ENCODE assay signal across 17 cellular contexts in genomic region chr1:202590975-202591411, GRCh38.
A peak's percentile ranks its signal among the peaks of the same experiment; 100 is the strongest.
DNase-seq lines count a peak whose midpoint lies in the region; ATAC-seq, FAIRE-seq and TF ChIP-seq lines count a peak whose summit lies in the region.
"Had no signal": no experiment of that assay in that cellular context is flagged by ENCODE, and none has a peak within 500 bp of the region (broad histone marks: within the 10 kb centered on the region; RNA-seq: fewer than 3 reads in every experiment).

No MANE protein-coding gene starts in this region.

- DNase-seq in A549 (ENCODE audit: low read depth in 1 of 2, low spot score in 1 of 2) (no peak), HT-29 (ENCODE audit: low spot score) (peak; percentile 66), epithelial cell of esophagus (ENCODE audit: low read depth) (peak; percentile 80), trophoblast cell (no peak), DMS 273 treated with DMSO at 0.1 percent for 48 hours (lab: John Stamatoyannopoulos, UW) (no peak), cerebellar nuclear complex (lab: John Stamatoyannopoulos, UW) (no peak), GF-D8 (lab: John Stamatoyannopoulos, UW) (no peak)
- DNase-seq: EL, foreskin melanocyte, MM.1S, naive B cell, NCI-H1930, NCI-H446 had no signal

- TF ChIP-seq EP300 in A549 (IDR thresholded peaks at IDR 0.05), result no peak

- no peak overlapping the region for H3K9ac ChIP-seq in trophoblast cell (ENCODE audit: low read length)

- TF ChIP-seq POLR2A in A549 (IDR thresholded peaks at IDR 0.05; ENCODE audit: low read length), result no peak

- peak overlapping the region; percentile 74 for H4K91ac ChIP-seq in trophoblast cell (ENCODE audit: low read depth, low read length)

- H3K27ac ChIP-seq in A549 (peak overlapping the region; percentile 80 to 86), trophoblast cell (ENCODE audit: low read depth, low read length) (no peak overlapping the region)

- H3K27me3 ChIP-seq in trophoblast cell (ENCODE audit: insufficient read depth, low read length), result no peaks in the 10 kb centered on the region
- H3K27me3 ChIP-seq: upper lobe of left lung had no signal

- H3K4me1 ChIP-seq in A549, result peaks cover 61% of the 10 kb centered on the region
- peaks cover 26 to 35% of the 10 kb centered on the region in 2 experiments for H3K4me1 ChIP-seq in trophoblast cell (ENCODE audit: control insufficient read depth in 1 of 2, insufficient read depth in 2 of 2, low read length in 2 of 2)

- FAIRE-seq in A549 (lab: Jason Lieb, UNC), result no peak
- FAIRE-seq: HepG2 had no signal

- no peak overlapping the region for H4K8ac ChIP-seq in trophoblast cell (ENCODE audit: low read depth, low read length)

- H2BK5ac ChIP-seq in trophoblast cell (ENCODE audit: low read depth, low read length, poor library complexity), result no peak overlapping the region

- no peaks in the 10 kb centered on the region for H3K79me2 ChIP-seq in trophoblast cell (ENCODE audit: control insufficient read depth, insufficient read depth, low read length, poor library complexity)

- WGBS in A549 (ENCODE audit: missing lambda C conversion rate), result 98% methylated on average over 5 of the region's 5 CpGs
- WGBS in trophoblast cell (ENCODE audit: extremely low coverage, insufficient coverage, insufficient read length), result no CpG with 5 or more reads among the region's 5 CpGs

- CTCF ChIA-PET in A549 (lab: Yijun Ruan, JAX), result interaction anchor here (1.0 to 11.2 kb wide), 4 partner anchors 9 to 127 kb away, joined by 3 to 91 read pairs (median 20); no protein-coding TSS in a partner anchor

- POLR2A ChIA-PET in A549 (lab: Yijun Ruan, JAX), result no interaction called here

- H3K4me3 ChIP-seq in A549 (no peak overlapping the region), epithelial cell of esophagus (ENCODE audit: low read length) (no peak overlapping the region), trophoblast cell (ENCODE audit: low read depth, low read length) (no peak overlapping the region)
- H3K4me3 ChIP-seq: smooth muscle cell, upper lobe of left lung had no signal

- peak overlapping the region; percentile 43 for H2BK12ac ChIP-seq in trophoblast cell (ENCODE audit: low read length)

- no peaks in the 10 kb centered on the region for H3K9me3 ChIP-seq in A549
- peaks cover 1% of the 10 kb centered on the region for H3K9me3 ChIP-seq in trophoblast cell (ENCODE audit: insufficient read depth, low read depth, low read length)
- H3K9me3 ChIP-seq: upper lobe of left lung had no signal

- no peak for TF ChIP-seq CTCF in A549 (IDR thresholded peaks at IDR 0.05)
- TF ChIP-seq CTCF in epithelial cell of esophagus (IDR thresholded peaks at IDR 0.05; ENCODE audit: insufficient read depth, low read depth, low read length, missing control alignments), result no peak

- H2AK5ac ChIP-seq in trophoblast cell (ENCODE audit: low read length), result peak overlapping the region; percentile 31

- ATAC-seq in A549 (no peak), GM18868 (IDR thresholded peaks at IDR 0.05; ENCODE audit: unreplicated experiment) (no peak)
- ATAC-seq: HepG2 had no signal

- H3K23ac ChIP-seq in trophoblast cell (ENCODE audit: low read length), result no peak overlapping the region

- no peak for TF ChIP-seq RAD21 in A549 (conservative IDR thresholded peaks at IDR 0.05 in 1 of 2, IDR thresholded peaks at IDR 0.05 in 1 of 2)

- no peak overlapping the region for H2AFZ ChIP-seq in trophoblast cell (ENCODE audit: insufficient read depth, low read length, poor library complexity)

- peaks cover 28% of the 10 kb centered on the region for H3K79me1 ChIP-seq in trophoblast cell (ENCODE audit: low read length)

- H3K4me2 ChIP-seq in A549 (no peak overlapping the region), trophoblast cell (ENCODE audit: low read length) (no peak overlapping the region)
- H3K4me2 ChIP-seq: smooth muscle cell had no signal

- peak overlapping the region; percentile 18 for H3K14ac ChIP-seq in trophoblast cell (ENCODE audit: low read length)

- peak overlapping the region; percentile 50 for H2BK120ac ChIP-seq in trophoblast cell (ENCODE audit: insufficient read depth, low read length, poor library complexity)

- H3K4ac ChIP-seq in trophoblast cell (ENCODE audit: low read depth, low read length), result no peak overlapping the region

- H3K18ac ChIP-seq in trophoblast cell (ENCODE audit: low read length), result no peak overlapping the region

- no peak overlapping the region for H4K12ac ChIP-seq in trophoblast cell (ENCODE audit: low read depth, low read length)

- H3K36me3 ChIP-seq in trophoblast cell (ENCODE audit: control insufficient read depth in 1 of 2, insufficient read depth in 2 of 2, low read length in 2 of 2), result no peaks in the 10 kb centered on the region

TF ChIP-seq in A549, 52 proteins besides CTCF, POLR2A, EP300 and RAD21:
- TF ChIP-seq RARB (CRISPR knock-in tag; IDR thresholded peaks at IDR 0.05) (no peak), PBX3 (IDR thresholded peaks at IDR 0.05) (no peak), CBX8 (IDR thresholded peaks at IDR 0.05) (no peak), RFX5 (IDR thresholded peaks at IDR 0.05) (no peak), ATOH8 (CRISPR knock-in tag; IDR thresholded peaks at IDR 0.05; ENCODE audit: low read depth) (no peak), HEYL (CRISPR knock-in tag; IDR thresholded peaks at IDR 0.05) (no peak), JUNB (IDR thresholded peaks at IDR 0.05) (no peak), FOSL2 (IDR thresholded peaks at IDR 0.05) (no peak), FOSL2 (CRISPR knock-in tag; IDR thresholded peaks at IDR 0.05) (no peak), GATA3 (IDR thresholded peaks at IDR 0.05; ENCODE audit: borderline replicate concordance) (no peak), REST (IDR thresholded peaks at IDR 0.05) (no peak), EHF (CRISPR knock-in tag; IDR thresholded peaks at IDR 0.05) (no peak), NFE2L2 (conservative IDR thresholded peaks at IDR 0.05; ENCODE audit: low read length) (no peak), MAZ (IDR thresholded peaks at IDR 0.05; ENCODE audit: borderline replicate concordance, low read depth, low read length) (no peak), CBX2 (IDR thresholded peaks at IDR 0.05; ENCODE audit: borderline replicate concordance, low read depth) (no peak)
TF ChIP-seq in A549: peak in this region for 0.

Comparison
In these comparisons a context has a peak if more than half of its experiments do, and no peak if none do; other contexts are left out.
1. DNase-seq: peak in HT-29 (single experiment) and epithelial cell of esophagus (single experiment); none in A549 (0 of 2), trophoblast cell (0 of 2), DMS 273 treated with DMSO at 0.1 percent for 48 hours (single experiment), cerebellar nuclear complex (0 of 2) and GF-D8 (single experiment).